1 cellular context compared by ENCODE assay signal in genomic region chr17:45364531-45365390, GRCh38.
TF ChIP-seq lines count a peak whose summit lies in the region.

No MANE protein-coding gene starts in this region.

TF ChIP-seq in GM23338, 12 proteins besides CTCF, POLR2A, EP300 and RAD21 (continued from another document):
- TF ChIP-seq ETS1 (IDR thresholded peaks at IDR 0.05) (no peak), EZH2 (IDR thresholded peaks at IDR 0.05; ENCODE audit: low read depth, unreplicated experiment) (no peak), JUNB (IDR thresholded peaks at IDR 0.05; ENCODE audit: unreplicated experiment) (no peak), ZNF114 (CRISPR knock-in tag; IDR thresholded peaks at IDR 0.05) (peak; percentile 21; the same call in 1 of the 2 replicates), POLR2AphosphoS5 (IDR thresholded peaks at IDR 0.05; ENCODE audit: low read depth) (peak; percentile 45; the same call in 1 of the 2 replicates), REST (IDR thresholded peaks at IDR 0.05; ENCODE audit: unreplicated experiment) (no peak), CREB1 (CRISPR knock-in tag; IDR thresholded peaks at IDR 0.05; ENCODE audit: low read depth) (no peak), STAT1 (IDR thresholded peaks at IDR 0.05; ENCODE audit: unreplicated experiment) (no peak), EZH2phosphoT487 (IDR thresholded peaks at IDR 0.05; ENCODE audit: unreplicated experiment) (no peak), ZNF331 (CRISPR knock-in tag; IDR thresholded peaks at IDR 0.05; ENCODE audit: low read depth) (no peak)
